In the genomic region with DNA sequence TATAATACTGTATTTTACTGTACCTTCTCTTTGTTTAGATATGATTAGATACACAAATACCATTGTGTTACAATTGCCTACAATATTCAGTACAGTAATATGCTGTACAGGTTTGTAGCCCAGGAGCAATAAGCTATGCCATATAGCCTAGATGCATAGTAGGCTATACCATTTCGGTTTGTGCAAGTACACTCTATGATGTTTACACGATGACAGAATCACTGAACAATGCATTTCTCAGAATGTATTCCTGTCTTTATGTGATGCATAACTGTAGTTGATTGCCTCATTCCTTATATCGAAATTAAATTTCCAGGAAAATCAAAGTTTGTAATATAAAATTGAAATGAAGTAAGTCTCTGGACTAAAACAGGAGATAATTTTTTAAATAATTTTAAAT, we compare ENCODE assay signal across 1 cellular context.
TF ChIP-seq lines count a peak whose summit lies in the region.

No MANE protein-coding gene starts in this region.

TF ChIP-seq in A549, 52 proteins besides CTCF, POLR2A, EP300 and RAD21:
- no peak for TF ChIP-seq NR3C1 (IDR thresholded peaks at IDR 0.05)
- no peak for TF ChIP-seq HEYL (CRISPR knock-in tag; IDR thresholded peaks at IDR 0.05)
- TF ChIP-seq, protein P1, sequence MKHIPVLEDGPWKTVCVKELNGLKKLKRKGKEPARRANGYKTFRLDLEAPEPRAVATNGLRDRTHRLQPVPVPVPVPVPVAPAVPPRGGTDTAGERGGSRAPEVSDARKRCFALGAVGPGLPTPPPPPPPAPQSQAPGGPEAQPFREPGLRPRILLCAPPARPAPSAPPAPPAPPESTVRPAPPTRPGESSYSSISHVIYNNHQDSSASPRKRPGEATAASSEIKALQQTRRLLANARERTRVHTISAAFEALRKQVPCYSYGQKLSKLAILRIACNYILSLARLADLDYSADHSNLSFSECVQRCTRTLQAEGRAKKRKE (CRISPR knock-in tag; IDR thresholded peaks at IDR 0.05; ENCODE audit: low read depth), result no peak
- TF ChIP-seq TFCP2L1 (CRISPR knock-in tag; IDR thresholded peaks at IDR 0.05), result no peak
- TF ChIP-seq EHMT2 (IDR thresholded peaks at IDR 0.05; ENCODE audit: low read depth), result no peak
- no peak for TF ChIP-seq MAFK (IDR thresholded peaks at IDR 0.05; ENCODE audit: partially characterized antibody)
- TF ChIP-seq CBX2 (IDR thresholded peaks at IDR 0.05; ENCODE audit: borderline replicate concordance, low read depth), result no peak
- TF ChIP-seq SMC3 (IDR thresholded peaks at IDR 0.05), result no peak
- no peak for TF ChIP-seq FOSL2 (IDR thresholded peaks at IDR 0.05)
- no peak for TF ChIP-seq FOSL2 (CRISPR knock-in tag; IDR thresholded peaks at IDR 0.05)
- TF ChIP-seq SREBF2 (IDR thresholded peaks at IDR 0.05), result no peak
- no peak for TF ChIP-seq HDAC2 (IDR thresholded peaks at IDR 0.05)
- TF ChIP-seq, protein P2, sequence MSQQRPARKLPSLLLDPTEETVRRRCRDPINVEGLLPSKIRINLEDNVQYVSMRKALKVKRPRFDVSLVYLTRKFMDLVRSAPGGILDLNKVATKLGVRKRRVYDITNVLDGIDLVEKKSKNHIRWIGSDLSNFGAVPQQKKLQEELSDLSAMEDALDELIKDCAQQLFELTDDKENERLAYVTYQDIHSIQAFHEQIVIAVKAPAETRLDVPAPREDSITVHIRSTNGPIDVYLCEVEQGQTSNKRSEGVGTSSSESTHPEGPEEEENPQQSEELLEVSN (IDR thresholded peaks at IDR 0.05; ENCODE audit: borderline replicate concordance, low read depth), result no peak
- TF ChIP-seq FOSB (CRISPR knock-in tag; IDR thresholded peaks at IDR 0.05), result no peak
- no peak for TF ChIP-seq NPAS2 (CRISPR knock-in tag; IDR thresholded peaks at IDR 0.05; ENCODE audit: borderline replicate concordance)
